ENCODE assay signal across 1 cellular context in genomic region chrX:103063918-103064434, GRCh38.
TF ChIP-seq lines count a peak whose summit lies in the region.

Gene BEX1, minus strand, starts transcription at chrX:103064171. Its CDS starts 897 bp downstream, at chrX:103063274.

TF ChIP-seq in WTC11, 78 proteins besides CTCF, POLR2A, EP300 and RAD21 (continued from another document):
- TF ChIP-seq E2F1 (CRISPR knock-in tag; IDR thresholded peaks at IDR 0.05) (no peak), FOXP1 (CRISPR knock-in tag; IDR thresholded peaks at IDR 0.05; ENCODE audit: borderline replicate concordance) (no peak), AR (CRISPR knock-in tag; IDR thresholded peaks at IDR 0.05) (no peak), ZNF512 (CRISPR knock-in tag; IDR thresholded peaks at IDR 0.05; ENCODE audit: borderline replicate concordance) (no peak), CREM (CRISPR knock-in tag; IDR thresholded peaks at IDR 0.05) (no peak), ZNF425 (CRISPR knock-in tag; conservative IDR thresholded peaks at IDR 0.05) (no peak), ZNF416 (CRISPR knock-in tag; IDR thresholded peaks at IDR 0.05) (no peak), IRF2 (CRISPR knock-in tag; IDR thresholded peaks at IDR 0.05; ENCODE audit: borderline replicate concordance, low read depth) (no peak), MAX (CRISPR knock-in tag; IDR thresholded peaks at IDR 0.05) (peak; percentile 25; the same call in 1 of the 2 replicates), ZNF317 (CRISPR knock-in tag; IDR thresholded peaks at IDR 0.05; ENCODE audit: borderline replicate concordance, low read depth) (no peak), CREB1 (CRISPR knock-in tag; IDR thresholded peaks at IDR 0.05) (no peak), ZNF396 (CRISPR knock-in tag; IDR thresholded peaks at IDR 0.05; ENCODE audit: borderline replicate concordance) (no peak), HMGA2 (CRISPR knock-in tag; IDR thresholded peaks at IDR 0.05) (no peak), USF1 (CRISPR knock-in tag; IDR thresholded peaks at IDR 0.05) (peak; percentile 94), ERG (CRISPR knock-in tag; IDR thresholded peaks at IDR 0.05) (no peak), FOXP4 (CRISPR knock-in tag; IDR thresholded peaks at IDR 0.05) (no peak), HMGXB4 (CRISPR knock-in tag; IDR thresholded peaks at IDR 0.05) (no peak)
TF ChIP-seq in WTC11: peak in this region for 6.
